29 cellular contexts compared by ENCODE assay signal in genomic region chr5:29805804-29806203, GRCh38.
DNase-seq lines count a peak whose midpoint lies in the region; ATAC-seq, FAIRE-seq and TF ChIP-seq lines count a peak whose summit lies in the region.
"Had no signal": no experiment of that assay in that cellular context is flagged by ENCODE, and none has a peak within 500 bp of the region (broad histone marks: within the 10 kb centered on the region; RNA-seq: fewer than 3 reads in every experiment).

No MANE protein-coding gene starts in this region.

- intact Hi-C loops in K562 (cut with micrococcal nuclease): no loop called here

- in situ Hi-C loops in K562 (cut with MboI): no loop called here

- H2AFZ ChIP-seq in K562 (ENCODE audit: low read depth, low read length): no peak overlapping the region

- H3K4me1 ChIP-seq in HEK293 (ENCODE audit: control insufficient read depth, insufficient read depth, low read length) (no peaks in the 10 kb centered on the region), K562 (replicated peaks in 1 of 2; ENCODE audit: control insufficient read depth in 2 of 2, insufficient read depth in 2 of 2, low read length in 2 of 2) (no peaks in the 10 kb centered on the region)
- H3K4me1 ChIP-seq: A549; BE2C; BLaER1; BLaER1 treated with 17β-estradiol and CSF1 and Interleukin-3, amounts not matched to agents 10 nM and 100 nM had no signal

- H3K79me2 ChIP-seq in K562 (ENCODE audit: control insufficient read depth, insufficient read depth, low read length): no peaks in the 10 kb centered on the region

- H3K4me3 ChIP-seq in HEK293 (ENCODE audit: low read depth, low read length) (no peak overlapping the region), K562 (no peak overlapping the region)
- H3K4me3 ChIP-seq: A549; BLaER1; BLaER1 treated with 17β-estradiol and CSF1 and Interleukin-3, amounts not matched to agents 10 nM and 100 nM had no signal

- TF ChIP-seq POLR2A in K562 (conservative IDR thresholded peaks at IDR 0.05): no peak

- WGBS in K562 (ENCODE audit: insufficient coverage, low coverage, missing lambda C conversion rate): 25% methylated on average over 3 of the region's 3 CpGs

- ATAC-seq in K562: no peak
- ATAC-seq: A549; CD8-positive, alpha-beta T cell had no signal

- DNase-seq in K562 (ENCODE audit: extremely low read depth in 1 of 4, low spot score in 3 of 4): no peak
- DNase-seq in HT-29 (ENCODE audit: low spot score): no peak
- no peak for DNase-seq in HTR-8/SVneo (ENCODE audit: insufficient read length, low spot score)
- DNase-seq: 8988T; ACHN; AML-193; BE2C; C1 segment of cervical spinal cord; Caco-2; Calu3; CD4-positive, alpha-beta memory T cell; CD4-positive, alpha-beta T cell; CD4-positive, CD25-positive, alpha-beta regulatory T cell; CD8-positive, alpha-beta memory T cell; CD8-positive, alpha-beta T cell; COR-L47; DMS 273 treated with DMSO at 0.1 percent for 48 hours; DMS153; DMS53; DMS79; DMS79 treated with DMSO at 0.1 percent for 48 hours; DND-41; EL had no signal

- no peak for TF ChIP-seq RAD21 in K562 (CRISPR knock-in tag; conservative IDR thresholded peaks at IDR 0.05 in 1 of 2, IDR thresholded peaks at IDR 0.05 in 1 of 2)

- BruUV-seq in K562 (replicated peaks; lab: Mats Ljungman, UMichigan): no TSS peak

- POLR2A ChIA-PET in HEK293 (lab: Yijun Ruan, JAX): no interaction called here
- POLR2A ChIA-PET in K562 (lab: Yijun Ruan, JAX): no interaction called here

- FAIRE-seq in K562 (lab: Jason Lieb, UNC): no peak
- FAIRE-seq in HTR-8/SVneo (lab: Jason Lieb, UNC): no peak
- FAIRE-seq: A549, D721Med had no signal

- H3K27ac ChIP-seq in HEK293 (ENCODE audit: extremely low read depth, low read depth, low read length): no peak overlapping the region
- H3K27ac ChIP-seq in K562 (ENCODE audit: extremely low read depth, low read depth, low read length): no peak overlapping the region
- H3K27ac ChIP-seq: A549; BLaER1; BLaER1 treated with 17β-estradiol and CSF1 and Interleukin-3, amounts not matched to agents 10 nM and 100 nM; C4-2B had no signal

- no peaks in the 10 kb centered on the region for H3K27me3 ChIP-seq in K562 (ENCODE audit: control insufficient read depth in 2 of 2, insufficient read depth in 2 of 2, low read length in 2 of 2)
- H3K27me3 ChIP-seq: BE2C; BLaER1; BLaER1 treated with 17β-estradiol and CSF1 and Interleukin-3, amounts not matched to agents 10 nM and 100 nM had no signal

- H3K36me3 ChIP-seq in HEK293 (ENCODE audit: control insufficient read depth in 2 of 2, insufficient read depth in 1 of 2, low read length in 2 of 2) (no peaks in the 10 kb centered on the region), K562 (ENCODE audit: control insufficient read depth, insufficient read depth, low read length) (no peaks in the 10 kb centered on the region)
- H3K36me3 ChIP-seq: BE2C; BLaER1; BLaER1 treated with 17β-estradiol and CSF1 and Interleukin-3, amounts not matched to agents 10 nM and 100 nM had no signal

- CTCF ChIA-PET in HEK293 (lab: Yijun Ruan, JAX) (no interaction called here), K562 (lab: Yijun Ruan, JAX; ENCODE audit: low intra/inter-chr PET ratio) (no interaction called here)

- no peaks in the 10 kb centered on the region for H3K9me1 ChIP-seq in K562 (ENCODE audit: control insufficient read depth, insufficient read depth, low read length)

- H3K9me3 ChIP-seq in HEK293 (ENCODE audit: control insufficient read depth, insufficient read depth, low read depth, low read length): no peaks in the 10 kb centered on the region
- H3K9me3 ChIP-seq in K562 (replicated peaks; ENCODE audit: control insufficient read depth, insufficient read depth, low read depth, low read length): no peaks in the 10 kb centered on the region
- H3K9me3 ChIP-seq: A549; BE2C; BLaER1; BLaER1 treated with 17β-estradiol and CSF1 and Interleukin-3, amounts not matched to agents 10 nM and 100 nM had no signal

- H3K9ac ChIP-seq in K562 (ENCODE audit: insufficient read depth in 1 of 2, low read depth in 2 of 2, low read length in 2 of 2): no peak overlapping the region
- H3K9ac ChIP-seq: BLaER1; BLaER1 treated with 17β-estradiol and CSF1 and Interleukin-3, amounts not matched to agents 10 nM and 100 nM had no signal

- TF ChIP-seq EP300 in K562 (IDR thresholded peaks at IDR 0.05; ENCODE audit: low read length): no peak

- no peak overlapping the region for H3K4me2 ChIP-seq in K562 (ENCODE audit: insufficient read depth, low read length)
- H3K4me2 ChIP-seq: A549; BLaER1; BLaER1 treated with 17β-estradiol and CSF1 and Interleukin-3, amounts not matched to agents 10 nM and 100 nM had no signal

- no peaks in the 10 kb centered on the region for H4K20me1 ChIP-seq in K562 (replicated peaks; ENCODE audit: control insufficient read depth, insufficient read depth, low read length)
- H4K20me1 ChIP-seq: BLaER1; BLaER1 treated with 17β-estradiol and CSF1 and Interleukin-3, amounts not matched to agents 10 nM and 100 nM had no signal

- TF ChIP-seq CTCF in HEK293 (tag by site-specific recombination; IDR thresholded peaks at IDR 0.05) (no peak), K562 (IDR thresholded peaks at IDR 0.05 in 2 of 3, conservative IDR thresholded peaks at IDR 0.05 in 1 of 3; ENCODE audit: insufficient read depth in 2 of 3, low read depth in 1 of 3, low read length in 3 of 3) (no peak)

TF ChIP-seq in HEK293, 187 proteins besides CTCF, POLR2A, EP300 and RAD21 (continues in another document):
- TF ChIP-seq KLF7 (tag by site-specific recombination; IDR thresholded peaks at IDR 0.05; ENCODE audit: borderline replicate concordance): no peak
- TF ChIP-seq ZNF214 (tag by site-specific recombination; IDR thresholded peaks at IDR 0.05; ENCODE audit: borderline replicate concordance): no peak
- TF ChIP-seq ZNF292 (tag by site-specific recombination; IDR thresholded peaks at IDR 0.05; ENCODE audit: borderline replicate concordance, low read depth): no peak
- TF ChIP-seq PRDM10 (tag by site-specific recombination; IDR thresholded peaks at IDR 0.05): no peak
- no peak for TF ChIP-seq KLF16 (tag by site-specific recombination; IDR thresholded peaks at IDR 0.05)
- TF ChIP-seq ZNF132 (tag by site-specific recombination; IDR thresholded peaks at IDR 0.05; ENCODE audit: borderline replicate concordance): no peak

TF ChIP-seq in K562, 482 proteins besides CTCF, POLR2A, EP300 and RAD21:
- TF ChIP-seq ZNF134 (CRISPR knock-in tag; conservative IDR thresholded peaks at IDR 0.05): peak; percentile 97
- TF ChIP-seq RBM25 (IDR thresholded peaks at IDR 0.05; ENCODE audit: low read depth, low read length, severe bottlenecking): peak; percentile 81
- TF ChIP-seq CHD4 (IDR thresholded peaks at IDR 0.05; ENCODE audit: insufficient read depth, insufficient replicate concordance, low read depth, low read length, poor library complexity, severe bottlenecking): no peak
